13 cellular contexts compared by ENCODE assay signal in genomic region chr17:81420769-81421462, GRCh38. TPM values are rescaled to one million over a fixed set of nuclear protein-coding genes. Genes with fewer than 3 reads are reported as not detected.
DNase-seq lines count a peak whose midpoint lies in the region; ATAC-seq, FAIRE-seq and TF ChIP-seq lines count a peak whose summit lies in the region.
"Had no signal": no experiment of that assay in that cellular context is flagged by ENCODE, and none has a peak within 500 bp of the region (broad histone marks: within the 10 kb centered on the region; RNA-seq: fewer than 3 reads in every experiment).

No MANE protein-coding gene starts in this region.

- H3K36me3 Mint-ChIP-seq in astrocyte (ENCODE audit: low read depth, unreplicated experiment) (peaks cover 2% of the 10 kb centered on the region), T-cell (no peaks in the 10 kb centered on the region), endodermal cell (ENCODE audit: low read depth) (no peaks in the 10 kb centered on the region)
- H3K36me3 Mint-ChIP-seq: CD8-positive, alpha-beta memory T cell had no signal

- H3K4me1 Mint-ChIP-seq in astrocyte (ENCODE audit: low read depth, unreplicated experiment): peaks cover 10% of the 10 kb centered on the region
- no peaks in the 10 kb centered on the region for H3K4me1 Mint-ChIP-seq in T-cell
- peaks cover 2% of the 10 kb centered on the region for H3K4me1 Mint-ChIP-seq in endodermal cell
- H3K4me1 Mint-ChIP-seq: CD8-positive, alpha-beta memory T cell; central memory CD8-positive, alpha-beta T cell had no signal

- no peak overlapping the region for H3K27ac Mint-ChIP-seq in astrocyte (ENCODE audit: unreplicated experiment)
- H3K27ac Mint-ChIP-seq in T-cell: no peak overlapping the region
- no peak overlapping the region for H3K27ac Mint-ChIP-seq in endodermal cell
- H3K27ac Mint-ChIP-seq: CD8-positive, alpha-beta memory T cell had no signal

- TF ChIP-seq CTCF in astrocyte (IDR thresholded peaks at IDR 0.05; ENCODE audit: insufficient read depth, low read depth, low read length) (no peak), right atrium auricular region (IDR thresholded peaks at IDR 0.05) (no peak), endodermal cell (conservative IDR thresholded peaks at IDR 0.05) (no peak)

- H3K4me1 ChIP-seq in BLaER1 (peaks cover 77% of the 10 kb centered on the region), astrocyte (ENCODE audit: insufficient read depth, low read length) (peaks cover 73% of the 10 kb centered on the region), right atrium auricular region (peaks cover 0 to 77% of the 10 kb centered on the region in 2 donors), endodermal cell (ENCODE audit: control insufficient read depth, insufficient read depth, low read length) (peaks cover 3% of the 10 kb centered on the region)

- peak overlapping the region; percentile 98 for H3K4me2 ChIP-seq in BLaER1
- H3K4me2 ChIP-seq in astrocyte (ENCODE audit: low read length): peak overlapping the region; percentile 40

- no peaks in the 10 kb centered on the region for H3K27me3 ChIP-seq in BLaER1
- H3K27me3 ChIP-seq in astrocyte (ENCODE audit: insufficient read depth, low read length): no peaks in the 10 kb centered on the region
- no peaks in the 10 kb centered on the region for H3K27me3 ChIP-seq in right atrium auricular region
- no peaks in the 10 kb centered on the region for H3K27me3 ChIP-seq in endodermal cell (ENCODE audit: control insufficient read depth, insufficient read depth, low read length, poor library complexity, severe bottlenecking)

- H3K4me3 ChIP-seq in BLaER1 (peak overlapping the region; percentile 7; the same call in 1 of the 2 replicates), astrocyte (ENCODE audit: insufficient read depth, low read depth, low read length) (no peak overlapping the region), right atrium auricular region (no peak overlapping the region), endodermal cell (ENCODE audit: low read length) (no peak overlapping the region)
- H3K4me3 ChIP-seq: HAP-1 had no signal

- peaks cover 30% of the 10 kb centered on the region for H3K79me2 ChIP-seq in astrocyte (ENCODE audit: insufficient read depth, low read length)

- FAIRE-seq in astrocyte (lab: Jason Lieb, UNC): no peak
- FAIRE-seq: GM18507 had no signal

- H3K27me3 Mint-ChIP-seq in astrocyte (ENCODE audit: low read depth, unreplicated experiment): no peaks in the 10 kb centered on the region
- peaks cover 2% of the 10 kb centered on the region in 2 donors for H3K27me3 Mint-ChIP-seq in T-cell
- no peaks in the 10 kb centered on the region for H3K27me3 Mint-ChIP-seq in endodermal cell (ENCODE audit: insufficient read depth)
- H3K27me3 Mint-ChIP-seq: central memory CD8-positive, alpha-beta T cell had no signal

- H3K4me3 Mint-ChIP-seq in astrocyte (ENCODE audit: unreplicated experiment) (no peak overlapping the region), T-cell (no peak overlapping the region), endodermal cell (no peak overlapping the region)
- H3K4me3 Mint-ChIP-seq: CD8-positive, alpha-beta memory T cell; central memory CD8-positive, alpha-beta T cell had no signal

- DNase-seq in astrocyte (ENCODE audit: low read depth) (no peak), right atrium auricular region (ENCODE audit: low spot score) (no peak), renal cortical epithelial cell (ENCODE audit: low read depth) (peak; percentile 14), T-cell (no peak), NCI-H146 (lab: John Stamatoyannopoulos, UW) (no peak), endodermal cell (no peak)
- DNase-seq: CD8-positive, alpha-beta memory T cell; SW 1271 had no signal

- peak overlapping the region; percentile 14; the same call in 1 of the 2 replicates for H3K27ac ChIP-seq in BLaER1
- no peak overlapping the region for H3K27ac ChIP-seq in astrocyte (ENCODE audit: low read depth, low read length)
- H3K27ac ChIP-seq in right atrium auricular region: peak overlapping the region; percentile 88 to 93
- H3K27ac ChIP-seq in endodermal cell (ENCODE audit: low read depth, low read length): no peak overlapping the region

- WGBS in endodermal cell (ENCODE audit: insufficient coverage in 1 of 2, insufficient read length in 1 of 2), 2 experiments: 95 to 97% methylated on average over 15 to 24 of the region's 24 CpGs

- no peak overlapping the region for H2AFZ ChIP-seq in astrocyte (ENCODE audit: low read depth, low read length)

- CTCF ChIA-PET in T-cell (lab: Charles Lee): no interaction called here

- H3K36me3 ChIP-seq in BLaER1: peaks cover 76% of the 10 kb centered on the region
- no peaks in the 10 kb centered on the region for H3K36me3 ChIP-seq in astrocyte (ENCODE audit: insufficient read depth, low read length)
- no peaks in the 10 kb centered on the region for H3K36me3 ChIP-seq in right atrium auricular region
- no peaks in the 10 kb centered on the region for H3K36me3 ChIP-seq in endodermal cell (ENCODE audit: control insufficient read depth, insufficient read depth, low read length)
- H3K36me3 ChIP-seq: HAP-1 had no signal

- peaks cover 100% of the 10 kb centered on the region for H4K20me1 ChIP-seq in BLaER1
- H4K20me1 ChIP-seq in astrocyte (ENCODE audit: insufficient read depth, low read length): peaks cover 13% of the 10 kb centered on the region

- POLR2A ChIA-PET in T-cell (lab: Charles Lee): no interaction called here

- H3K9me3 Mint-ChIP-seq in astrocyte (ENCODE audit: unreplicated experiment) (no peaks in the 10 kb centered on the region), T-cell (no peaks in the 10 kb centered on the region), endodermal cell (no peaks in the 10 kb centered on the region)
- H3K9me3 Mint-ChIP-seq: CD8-positive, alpha-beta memory T cell; central memory CD8-positive, alpha-beta T cell had no signal

- H3K9ac ChIP-seq in BLaER1: peak overlapping the region; percentile 34; the same call in 1 of the 2 replicates
- peak overlapping the region; percentile 78 for H3K9ac ChIP-seq in astrocyte (ENCODE audit: low read length)
- H3K9ac ChIP-seq in endodermal cell (ENCODE audit: extremely low read depth, low read length, poor library complexity, severe bottlenecking): no peak overlapping the region

- ATAC-seq in T-cell (replicated peaks in 1 of 4) (no peak), HG03342 (IDR thresholded peaks at IDR 0.05; ENCODE audit: unreplicated experiment) (no peak)

- peaks cover 24% of the 10 kb centered on the region; the same call in 1 of the 2 replicates for H3K9me3 ChIP-seq in BLaER1
- H3K9me3 ChIP-seq in astrocyte (ENCODE audit: insufficient read depth, low read depth, low read length): peaks cover 3% of the 10 kb centered on the region
- H3K9me3 ChIP-seq in right atrium auricular region: no peaks in the 10 kb centered on the region
- H3K9me3 ChIP-seq in endodermal cell (ENCODE audit: control insufficient read depth, low read length): no peaks in the 10 kb centered on the region
- H3K9me3 ChIP-seq: HAP-1 had no signal

RNA-seq across cellular contexts. Expression of gene BAHCC1, which starts 25.7 kb away (rescaled TPM):
- total RNA-seq in astrocyte: 18.5 TPM in 2 replicates
- total RNA-seq in right atrium auricular region: 10 to 100 TPM in 1 of 2 donors, 1 to 10 TPM in 1; 5.8 to 12.7 TPM
- total RNA-seq in renal cortical epithelial cell: 0.69 and 13.2 TPM in 2 replicates
- under 1 TPM; 0.23 to 0.82 (median 0.33) TPM for total RNA-seq in T-cell
- 10 to 100 TPM; 63.9 to 78.1 TPM for total RNA-seq in endodermal cell
- 40.3 TPM for polyA plus RNA-seq in endodermal cell (2013, experiment 1 of 2)
- polyA plus RNA-seq in endodermal cell (2013, experiment 2 of 2): 37.2 TPM
- total RNA-seq: CD8-positive, alpha-beta memory T cell had no signal
- polyA plus RNA-seq: CD8-positive, alpha-beta memory T cell had no signal

Comparison
In these comparisons a context has a peak if more than half of its experiments do, and no peak if none do; other contexts are left out.
1. H3K27ac ChIP-seq: peak in BLaER1 (single experiment) and right atrium auricular region (2 of 2); none in astrocyte (single experiment) and endodermal cell (single experiment).